8 cellular contexts compared by ENCODE assay signal in the genomic region with DNA sequence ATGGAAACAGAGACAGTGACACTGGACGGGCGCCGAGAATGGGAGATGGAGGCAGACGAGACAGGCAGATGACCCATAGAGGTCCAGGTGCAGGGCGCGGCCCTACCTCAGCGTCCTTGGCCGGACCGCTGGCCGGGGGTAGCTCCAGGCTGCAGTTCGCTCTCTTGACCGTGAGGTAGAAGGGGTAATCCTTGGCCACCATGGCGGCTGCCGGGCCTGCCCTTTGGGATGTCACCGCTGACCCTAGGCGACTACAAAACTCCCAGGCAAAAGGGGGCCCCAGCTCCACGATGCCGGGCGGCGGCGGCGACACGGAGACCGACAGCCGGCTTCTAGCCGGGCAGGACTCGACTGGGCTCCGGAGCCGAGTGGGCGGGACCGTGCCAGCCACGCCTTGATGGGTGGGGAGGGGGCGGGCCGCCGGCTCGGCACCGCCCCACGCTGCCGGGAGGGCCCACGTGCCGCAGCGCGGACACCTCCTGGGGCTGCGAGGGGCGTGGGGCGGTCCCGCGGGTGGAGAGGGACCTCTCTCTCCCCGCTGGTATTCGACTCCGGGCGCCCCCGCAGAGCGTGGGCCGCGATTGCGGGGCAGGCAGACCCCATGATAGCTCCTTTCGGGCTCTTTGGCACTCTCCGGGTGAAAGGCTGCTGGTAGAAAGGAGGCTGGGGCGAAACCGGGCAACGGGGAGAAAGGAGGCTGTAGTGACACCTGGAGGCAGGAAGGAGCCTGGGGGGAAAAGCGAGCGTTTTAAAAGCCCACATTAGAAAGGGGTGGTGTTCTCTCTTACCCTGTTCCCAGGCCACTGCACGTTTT. TPM values are rescaled to one million over a fixed set of nuclear protein-coding genes. Genes with fewer than 3 reads are reported as not detected.
DNase-seq lines count a peak whose midpoint lies in the region; ATAC-seq, FAIRE-seq and TF ChIP-seq lines count a peak whose summit lies in the region.

A gene with protein sequence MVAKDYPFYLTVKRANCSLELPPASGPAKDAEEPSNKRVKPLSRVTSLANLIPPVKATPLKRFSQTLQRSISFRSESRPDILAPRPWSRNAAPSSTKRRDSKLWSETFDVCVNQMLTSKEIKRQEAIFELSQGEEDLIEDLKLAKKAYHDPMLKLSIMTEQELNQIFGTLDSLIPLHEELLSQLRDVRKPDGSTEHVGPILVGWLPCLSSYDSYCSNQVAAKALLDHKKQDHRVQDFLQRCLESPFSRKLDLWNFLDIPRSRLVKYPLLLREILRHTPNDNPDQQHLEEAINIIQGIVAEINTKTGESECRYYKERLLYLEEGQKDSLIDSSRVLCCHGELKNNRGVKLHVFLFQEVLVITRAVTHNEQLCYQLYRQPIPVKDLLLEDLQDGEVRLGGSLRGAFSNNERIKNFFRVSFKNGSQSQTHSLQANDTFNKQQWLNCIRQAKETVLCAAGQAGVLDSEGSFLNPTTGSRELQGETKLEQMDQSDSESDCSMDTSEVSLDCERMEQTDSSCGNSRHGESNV (minus strand): TSS at position 353 of the 814 bp plus-strand sequence. CDS start 151 bp downstream, at position 202.

- TF ChIP-seq CTCF in SK-N-SH (IDR thresholded peaks at IDR 0.05) = peak; percentile 62
- no peak for TF ChIP-seq CTCF in ovary (IDR thresholded peaks at IDR 0.05)
- peak in 4 of 6 experiments; percentile 30 to 38 (median 34) for TF ChIP-seq CTCF in thyroid gland (IDR thresholded peaks at IDR 0.05)

- WGBS in SK-N-SH (ENCODE audit: low lambda C conversion rate) = 3% methylated on average over 21 of the region's 65 CpGs
- WGBS in ovary, 3 donors = 0 to 1% (median 1%) methylated on average over 64 to 65 of the region's 65 CpGs
- 1% methylated on average over 32 to 35 of the region's 65 CpGs for WGBS in thyroid gland, 2 donors

- H2AFZ ChIP-seq in SK-N-SH (ENCODE audit: low read depth) = peak within 1 kb of the TSS; percentile 90

- H3K36me3 Mint-ChIP-seq in activated naive CD8-positive, alpha-beta T cell = peaks cover 2% of the 10 kb centered on the region

- H4K20me1 ChIP-seq in SK-N-SH (ENCODE audit: insufficient read depth) = no peaks in the 10 kb centered on the region; the same call in 1 of the 2 replicates

- peak; percentile 30; the same call in 1 of the 2 replicates for TF ChIP-seq RAD21 in SK-N-SH (IDR thresholded peaks at IDR 0.05; ENCODE audit: low read length)

- H3K4me1 Mint-ChIP-seq in activated naive CD8-positive, alpha-beta T cell (ENCODE audit: low read depth) = peaks cover 30% of the 10 kb centered on the region

- H3K9me3 Mint-ChIP-seq in activated naive CD8-positive, alpha-beta T cell (ENCODE audit: low read depth) = no peaks in the 10 kb centered on the region

- no peaks in the 10 kb centered on the region for H3K9me3 ChIP-seq in KOPT-K1 (ENCODE audit: insufficient read depth, low read length, poor library complexity, severe bottlenecking)
- no peaks in the 10 kb centered on the region for H3K9me3 ChIP-seq in SK-N-SH
- H3K9me3 ChIP-seq in ovary = no peaks in the 10 kb centered on the region
- no peaks in the 10 kb centered on the region for H3K9me3 ChIP-seq in thyroid gland

- intact Hi-C loops in head of caudate nucleus (cut with DNase I) (loop anchor here (5.0 kb wide), 2 partner anchors 100 to 185 kb away; no protein-coding TSS in a partner anchor), ovary (cut with DNase I) (loop anchor here (2.0 to 10.0 kb wide), 4 partner anchors 99 to 185 kb away; no protein-coding TSS in a partner anchor), thyroid gland (cut with DNase I) (loop anchor here (2.0 kb wide), 1 partner anchor 187 kb away; no protein-coding TSS in a partner anchor)

- H3K79me2 ChIP-seq in SK-N-SH (ENCODE audit: insufficient read depth) = 0 out of 2 replicates have a peak, but pooled peaks cover 4% of the 10 kb centered on the region

- peak; percentile 50 for FAIRE-seq in G401.6 (lab: Jason Lieb, UNC)

- H3K27ac ChIP-seq in KOPT-K1 (ENCODE audit: low read depth, low read length, poor library complexity, severe bottlenecking) (peak within 1 kb of the TSS; percentile 83), SK-N-SH (ENCODE audit: low read depth in 2 of 2, low read length in 1 of 2) (peak within 1 kb of the TSS in 1 of 2 experiments; percentile 25; a peak in 1 of 4 replicates), ovary (peak within 1 kb of the TSS; percentile 45 to 68), thyroid gland (peak within 1 kb of the TSS; percentile 51 to 69 (median 60))

- ATAC-seq in GM21737 (IDR thresholded peaks at IDR 0.05; ENCODE audit: unreplicated experiment) = peak; percentile 91

- peak within 1 kb of the TSS; percentile 56 for H3K9ac ChIP-seq in SK-N-SH

- DNase-seq in SK-N-SH = peak; percentile 96
- DNase-seq in head of caudate nucleus = peak; percentile 75 to 97 (median 92)
- DNase-seq in ovary = peak; percentile 83 to 92 (median 90)
- DNase-seq in thyroid gland = peak; percentile 82 to 84

- H3K9me2 ChIP-seq in SK-N-SH = no peaks in the 10 kb centered on the region

- peak; percentile 90 for TF ChIP-seq POLR2A in ovary (IDR thresholded peaks at IDR 0.05)
- peak; percentile 72 to 95 for TF ChIP-seq POLR2A in thyroid gland (IDR thresholded peaks at IDR 0.05)

- H3F3A ChIP-seq in SK-N-SH (replicated peaks; ENCODE audit: insufficient read depth) = no peaks in the 10 kb centered on the region

- CTCF ChIA-PET in SK-N-SH (lab: Yijun Ruan, JAX) = interaction anchor here (0.7 to 11.3 kb wide), 19 partner anchors 9 to 206 kb away, joined by 3 to 195 read pairs (median 5); no protein-coding TSS in a partner anchor

- H3K36me3 ChIP-seq in KOPT-K1 (ENCODE audit: insufficient read depth, low read length) = no peaks in the 10 kb centered on the region
- H3K36me3 ChIP-seq in SK-N-SH (replicated peaks in 1 of 2; ENCODE audit: control insufficient read depth in 1 of 2, insufficient read depth in 2 of 2, low read length in 1 of 2) = no peaks in the 10 kb centered on the region
- no peaks in the 10 kb centered on the region for H3K36me3 ChIP-seq in ovary
- no peaks in the 10 kb centered on the region for H3K36me3 ChIP-seq in thyroid gland

- H3K27ac Mint-ChIP-seq in activated naive CD8-positive, alpha-beta T cell = peak within 1 kb of the TSS; percentile 90

- no peaks in the 10 kb centered on the region for H3K27me3 ChIP-seq in SK-N-SH (ENCODE audit: insufficient read depth)
- no peaks in the 10 kb centered on the region for H3K27me3 ChIP-seq in ovary
- no peaks in the 10 kb centered on the region for H3K27me3 ChIP-seq in thyroid gland

- H3K27me3 Mint-ChIP-seq in activated naive CD8-positive, alpha-beta T cell = no peaks in the 10 kb centered on the region

- TF ChIP-seq EP300 in SK-N-SH (IDR thresholded peaks at IDR 0.05; ENCODE audit: borderline replicate concordance in 1 of 2, low read depth in 1 of 2, low read length in 1 of 2) (no peak), ovary (IDR thresholded peaks at IDR 0.05) (no peak)

- peak within 1 kb of the TSS; percentile 84 for H3K4me2 ChIP-seq in SK-N-SH

- H3K4me3 Mint-ChIP-seq in activated naive CD8-positive, alpha-beta T cell = peak within 1 kb of the TSS; percentile 95

- POLR2A ChIA-PET in SK-N-SH (lab: Yijun Ruan, JAX) = interaction anchor here (0.6 to 0.9 kb wide), 5 partner anchors 43 to 175 kb away, joined by 3 to 4 read pairs (median 3); no protein-coding TSS in a partner anchor

- H3K4me1 ChIP-seq in SK-N-SH (ENCODE audit: control insufficient read depth in 1 of 2, insufficient read depth in 2 of 2, low read depth in 1 of 2, low read length in 1 of 2) = peaks cover 8 to 28% of the 10 kb centered on the region in 2 experiments; a peak in 2 of 4 replicates
- peaks cover 2% of the 10 kb centered on the region for H3K4me1 ChIP-seq in ovary (ENCODE audit: insufficient read depth)
- peaks cover 22 to 24% of the 10 kb centered on the region in 2 donors for H3K4me1 ChIP-seq in thyroid gland

- H3K4me3 ChIP-seq in SK-N-SH (ENCODE audit: low read depth in 2 of 2, low read length in 1 of 2) = peak within 1 kb of the TSS; percentile 73 to 75
- H3K4me3 ChIP-seq in ovary = peak within 1 kb of the TSS; percentile 75
- peak within 1 kb of the TSS; percentile 21 to 93 (median 58) for H3K4me3 ChIP-seq in thyroid gland (replicated peaks in 1 of 3)

TF ChIP-seq in SK-N-SH, 30 proteins besides CTCF, POLR2A, EP300 and RAD21 (continues in another document):
- TF ChIP-seq FOSL2 (IDR thresholded peaks at IDR 0.05; ENCODE audit: borderline replicate concordance, low read depth) (no peak), TCF12 (IDR thresholded peaks at IDR 0.05) (no peak), RFX5 (IDR thresholded peaks at IDR 0.05; ENCODE audit: low read length) (no peak), NFIC (IDR thresholded peaks at IDR 0.05; ENCODE audit: borderline replicate concordance) (0 out of 2 replicates have a peak, but pooled peaks have one; percentile 14), TEAD4 (IDR thresholded peaks at IDR 0.05; ENCODE audit: borderline replicate concordance, insufficient read depth) (no peak), YY1 (IDR thresholded peaks at IDR 0.05; ENCODE audit: low read depth) (no peak), USF1 (IDR thresholded peaks at IDR 0.05; ENCODE audit: borderline replicate concordance, low read depth) (peak; percentile 82), CHD2 (IDR thresholded peaks at IDR 0.05; ENCODE audit: low read length, partially characterized antibody) (no peak), SMC3 (IDR thresholded peaks at IDR 0.05; ENCODE audit: low read depth, low read length) (peak; percentile 11; the same call in 1 of the 2 replicates), TAF1 (IDR thresholded peaks at IDR 0.05; ENCODE audit: borderline replicate concordance, low read depth, low read length) (peak; percentile 83)
- TF ChIP-seq, protein P1, sequence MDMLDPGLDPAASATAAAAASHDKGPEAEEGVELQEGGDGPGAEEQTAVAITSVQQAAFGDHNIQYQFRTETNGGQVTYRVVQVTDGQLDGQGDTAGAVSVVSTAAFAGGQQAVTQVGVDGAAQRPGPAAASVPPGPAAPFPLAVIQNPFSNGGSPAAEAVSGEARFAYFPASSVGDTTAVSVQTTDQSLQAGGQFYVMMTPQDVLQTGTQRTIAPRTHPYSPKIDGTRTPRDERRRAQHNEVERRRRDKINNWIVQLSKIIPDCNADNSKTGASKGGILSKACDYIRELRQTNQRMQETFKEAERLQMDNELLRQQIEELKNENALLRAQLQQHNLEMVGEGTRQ (IDR thresholded peaks at IDR 0.05; ENCODE audit: borderline replicate concordance, low read depth, low read length) = peak; percentile 57

RNA-seq across cellular contexts. Expression of the gene that starts here (rescaled TPM):
- 5.7 and 5.9 TPM in 2 replicates for polyA plus RNA-seq in SK-N-SH (2012; rRNA removed)
- polyA plus RNA-seq in SK-N-SH (2012; cell fraction: cytosol; rRNA removed) = 5.8 and 6.1 TPM in 2 replicates
- polyA plus RNA-seq in SK-N-SH (2012; cell fraction: nucleus; rRNA removed) = 7.0 and 7.1 TPM in 2 replicates
- total RNA-seq in ovary = 10 to 100 TPM; 23.5 to 48.1 (median 39.5) TPM
- 10 to 100 TPM; 23.9 to 48.2 TPM for polyA plus RNA-seq in ovary
- total RNA-seq in thyroid gland = 10 to 100 TPM; 15.7 to 20.8 (median 18.8) TPM

Comparison
In these comparisons a context has a peak if more than half of its experiments do, and no peak if none do; other contexts are left out.
1. CTCF ChIP-seq: peak in SK-N-SH (single experiment) and thyroid gland (4 of 6); none in ovary (0 of 3).
2. Peak in every context shown above with its lines, with median percentiles within 50 percentile points of each other: DNase-seq and H3K4me3 ChIP-seq.